In the genomic region with DNA sequence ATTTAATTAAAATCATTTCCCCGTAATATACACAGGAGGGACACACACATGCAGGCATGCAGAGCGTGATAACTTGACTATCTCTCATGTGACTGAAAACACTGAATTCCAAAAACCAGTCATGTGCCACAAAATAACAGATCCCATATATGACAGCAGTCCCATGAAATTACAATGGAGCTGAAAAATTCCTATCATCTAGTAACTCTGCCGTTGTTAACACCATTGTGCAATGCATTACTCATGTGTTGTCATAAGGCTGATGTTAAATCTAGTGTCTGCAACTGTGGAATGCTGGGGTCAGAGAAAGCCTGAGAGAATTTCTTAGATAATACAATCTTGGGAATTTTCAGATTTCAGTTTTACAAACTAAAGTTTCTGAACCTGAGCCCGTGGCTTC, we compare ENCODE assay signal across 1 cellular context.
TF ChIP-seq lines count a peak whose summit lies in the region.

No MANE protein-coding gene starts in this region.

TF ChIP-seq in GM12878, 131 proteins besides CTCF, POLR2A, EP300 and RAD21 (continued from another document):
- TF ChIP-seq, protein P1, sequence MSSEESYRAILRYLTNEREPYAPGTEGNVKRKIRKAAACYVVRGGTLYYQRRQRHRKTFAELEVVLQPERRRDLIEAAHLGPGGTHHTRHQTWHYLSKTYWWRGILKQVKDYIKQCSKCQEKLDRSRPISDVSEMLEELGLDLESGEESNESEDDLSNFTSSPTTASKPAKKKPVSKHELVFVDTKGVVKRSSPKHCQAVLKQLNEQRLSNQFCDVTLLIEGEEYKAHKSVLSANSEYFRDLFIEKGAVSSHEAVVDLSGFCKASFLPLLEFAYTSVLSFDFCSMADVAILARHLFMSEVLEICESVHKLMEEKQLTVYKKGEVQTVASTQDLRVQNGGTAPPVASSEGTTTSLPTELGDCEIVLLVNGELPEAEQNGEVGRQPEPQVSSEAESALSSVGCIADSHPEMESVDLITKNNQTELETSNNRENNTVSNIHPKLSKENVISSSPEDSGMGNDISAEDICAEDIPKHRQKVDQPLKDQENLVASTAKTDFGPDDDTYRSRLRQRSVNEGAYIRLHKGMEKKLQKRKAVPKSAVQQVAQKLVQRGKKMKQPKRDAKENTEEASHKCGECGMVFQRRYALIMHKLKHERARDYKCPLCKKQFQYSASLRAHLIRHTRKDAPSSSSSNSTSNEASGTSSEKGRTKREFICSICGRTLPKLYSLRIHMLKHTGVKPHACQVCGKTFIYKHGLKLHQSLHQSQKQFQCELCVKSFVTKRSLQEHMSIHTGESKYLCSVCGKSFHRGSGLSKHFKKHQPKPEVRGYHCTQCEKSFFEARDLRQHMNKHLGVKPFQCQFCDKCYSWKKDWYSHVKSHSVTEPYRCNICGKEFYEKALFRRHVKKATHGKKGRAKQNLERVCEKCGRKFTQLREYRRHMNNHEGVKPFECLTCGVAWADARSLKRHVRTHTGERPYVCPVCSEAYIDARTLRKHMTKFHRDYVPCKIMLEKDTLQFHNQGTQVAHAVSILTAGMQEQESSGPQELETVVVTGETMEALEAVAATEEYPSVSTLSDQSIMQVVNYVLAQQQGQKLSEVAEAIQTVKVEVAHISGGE (CRISPR knock-in tag; IDR thresholded peaks at IDR 0.05), result no peak
